Comparison of ENCODE assay signal across 10 cellular contexts in genomic region chr2:150466770-150467640, GRCh38. TPM values are rescaled to one million over a fixed set of nuclear protein-coding genes. Genes with fewer than 3 reads are reported as not detected.
DNase-seq lines count a peak whose midpoint lies in the region; TF ChIP-seq lines count a peak whose summit lies in the region.
"Had no signal": no experiment of that assay in that cellular context is flagged by ENCODE, and none has a peak within 500 bp of the region (broad histone marks: within the 10 kb centered on the region; RNA-seq: fewer than 3 reads in every experiment).

No MANE protein-coding gene starts in this region.

- CTCF ChIA-PET in Calu3 (lab: Charles Lee) = interaction anchor here (0.6 kb wide), 1 partner anchor 249 kb away, joined by 4 read pairs; no protein-coding TSS in a partner anchor

- no peak overlapping the region for H3K4me3 Mint-ChIP-seq in Calu3 (ENCODE audit: low read depth, unreplicated experiment)

- no peak for DNase-seq in Calu3
- DNase-seq in amniotic epithelial cell (ENCODE audit: low read depth) = peak; percentile 89
- peak; percentile 76 for DNase-seq in fibroblast of the conjunctiva (ENCODE audit: low read depth)
- DNase-seq in renal cortical epithelial cell (ENCODE audit: low read depth) = peak; percentile 91
- DNase-seq in activated naive CD4-positive, alpha-beta T cell (lab: John Stamatoyannopoulos, UW) = no peak
- no peak for DNase-seq in GM13977 (ENCODE audit: low spot score)
- no peak for DNase-seq in OCI-M2 (lab: John Stamatoyannopoulos, UW; ENCODE audit: unreplicated experiment)
- no peak for DNase-seq in NCI-H2081 treated with DMSO at 0.1 percent for 48 hours (lab: John Stamatoyannopoulos, UW)
- DNase-seq: BE2C, NCI-H1105 treated with DMSO at 0.1 percent for 48 hours had no signal

- peaks cover 53% of the 10 kb centered on the region for H3K4me1 Mint-ChIP-seq in Calu3 (ENCODE audit: low read depth, unreplicated experiment)

- TF ChIP-seq CTCF in Calu3 (IDR thresholded peaks at IDR 0.05; ENCODE audit: unreplicated experiment) = no peak
- no peak for TF ChIP-seq CTCF in GM13977 (IDR thresholded peaks at IDR 0.05; ENCODE audit: extremely low read depth, insufficient read depth, missing control alignments)

- no TSS peak for BruUV-seq in Calu3 (replicated peaks; lab: Mats Ljungman, UMichigan)

- no peaks in the 10 kb centered on the region for H3K27me3 Mint-ChIP-seq in Calu3 (ENCODE audit: unreplicated experiment)

- intact Hi-C loops in Calu3 (cut with micrococcal nuclease; ENCODE audit: unreplicated experiment) = no loop called here

- peak overlapping the region; percentile 21 for H3K27ac Mint-ChIP-seq in Calu3 (ENCODE audit: unreplicated experiment)

- H3K36me3 Mint-ChIP-seq in Calu3 (ENCODE audit: insufficient read depth, unreplicated experiment) = peaks cover 62% of the 10 kb centered on the region

- H3K9me3 Mint-ChIP-seq in Calu3 (ENCODE audit: low read depth, unreplicated experiment) = no peaks in the 10 kb centered on the region

- in situ Hi-C loops in GM13977 (cut with MboI; ENCODE audit: low pct_unique_long_range_greater_than_20kb, low sequenced_read_pairs, unreplicated experiment) = no loop called here

RNA-seq across cellular contexts. Expression of gene RND3, which starts 20.5 kb away (rescaled TPM):
- 118 and 143 TPM in 2 replicates for total RNA-seq in Calu3 (2022)
- 208 and 316 TPM in 2 replicates for total RNA-seq in renal cortical epithelial cell

Comparison
In these comparisons a context has a peak if more than half of its experiments do, and no peak if none do; other contexts are left out.
1. DNase-seq: peak in amniotic epithelial cell (single experiment), fibroblast of the conjunctiva (single experiment) and renal cortical epithelial cell (single experiment); none in Calu3 (single experiment), activated naive CD4-positive, alpha-beta T cell (0 of 4), GM13977 (single experiment), OCI-M2 (single experiment) and NCI-H2081 treated with DMSO at 0.1 percent for 48 hours (single experiment).